8 cellular contexts compared by ENCODE assay signal in genomic region chr9:126804696-126805545, GRCh38. TPM values are rescaled to one million over a fixed set of nuclear protein-coding genes. Genes with fewer than 3 reads are reported as not detected.
DNase-seq lines count a peak whose midpoint lies in the region; ATAC-seq, FAIRE-seq and TF ChIP-seq lines count a peak whose summit lies in the region.

A gene with protein sequence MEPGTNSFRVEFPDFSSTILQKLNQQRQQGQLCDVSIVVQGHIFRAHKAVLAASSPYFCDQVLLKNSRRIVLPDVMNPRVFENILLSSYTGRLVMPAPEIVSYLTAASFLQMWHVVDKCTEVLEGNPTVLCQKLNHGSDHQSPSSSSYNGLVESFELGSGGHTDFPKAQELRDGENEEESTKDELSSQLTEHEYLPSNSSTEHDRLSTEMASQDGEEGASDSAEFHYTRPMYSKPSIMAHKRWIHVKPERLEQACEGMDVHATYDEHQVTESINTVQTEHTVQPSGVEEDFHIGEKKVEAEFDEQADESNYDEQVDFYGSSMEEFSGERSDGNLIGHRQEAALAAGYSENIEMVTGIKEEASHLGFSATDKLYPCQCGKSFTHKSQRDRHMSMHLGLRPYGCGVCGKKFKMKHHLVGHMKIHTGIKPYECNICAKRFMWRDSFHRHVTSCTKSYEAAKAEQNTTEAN (plus strand): TSS chr9:126805040. CDS start chr9:126832510, 27,470 bp downstream.

- no peak for TF ChIP-seq CTCF in astrocyte of the cerebellum (IDR thresholded peaks at IDR 0.05; ENCODE audit: low read depth, low read length, missing control alignments)
- no peak for TF ChIP-seq CTCF in vagina (IDR thresholded peaks at IDR 0.05)

- peak in 1 of 2 donors; percentile 61 for TF ChIP-seq POLR2A in vagina (IDR thresholded peaks at IDR 0.05)

- H3K9ac ChIP-seq in rectal smooth muscle tissue (ENCODE audit: low read length), result peak within 1 kb of the TSS; percentile 77

- intact Hi-C loops in vagina (cut with DNase I), result no loop called here

- H3K27me3 ChIP-seq in rectal smooth muscle tissue (ENCODE audit: control insufficient read depth, insufficient read depth, low read length), result no peaks in the 10 kb centered on the region
- no peaks in the 10 kb centered on the region for H3K27me3 ChIP-seq in vagina

- ATAC-seq in HG02981 (IDR thresholded peaks at IDR 0.05; ENCODE audit: unreplicated experiment), result peak; percentile 68

- no peaks in the 10 kb centered on the region for H3K9me3 ChIP-seq in vagina

- in situ Hi-C loops in astrocyte of the cerebellum (cut with HindIII; ENCODE audit: low sequenced_read_pairs), result no loop called here

- H3K36me3 ChIP-seq in rectal smooth muscle tissue (ENCODE audit: control insufficient read depth, insufficient read depth, low read length) (no peaks in the 10 kb centered on the region), vagina (peaks cover 0 to 3% of the 10 kb centered on the region in 2 donors)

- peak; percentile 96 for FAIRE-seq in GM18507 (lab: Jason Lieb, UNC)

- H3K27ac ChIP-seq in rectal smooth muscle tissue (ENCODE audit: low read depth, low read length) (peak within 1 kb of the TSS; percentile 84), vagina (peak within 1 kb of the TSS; percentile 82)

- H3K4me1 ChIP-seq in rectal smooth muscle tissue (ENCODE audit: control insufficient read depth, insufficient read depth, low read length) (peaks cover 15% of the 10 kb centered on the region), vagina (peaks cover 29% of the 10 kb centered on the region)

- DNase-seq in GM18507 (ENCODE audit: extremely low spot score, insufficient read length, low read depth), result peak; percentile 97
- peak; percentile 54 for DNase-seq in NCI-H2081 treated with DMSO at 0.1 percent for 48 hours (lab: John Stamatoyannopoulos, UW)
- peak; percentile 88 for DNase-seq in T1000 (lab: John Stamatoyannopoulos, UW)
- peak; percentile 88 for DNase-seq in astrocyte of the cerebellum (ENCODE audit: low read depth)
- DNase-seq in hepatic stellate cell (ENCODE audit: low spot score), result peak; percentile 98
- no peak for DNase-seq in vagina (ENCODE audit: extremely low spot score in 2 of 2)

- peak within 1 kb of the TSS; percentile 85 for H3K4me3 ChIP-seq in astrocyte of the cerebellum (ENCODE audit: low read depth, low read length)
- H3K4me3 ChIP-seq in rectal smooth muscle tissue (ENCODE audit: low read length), result peak within 1 kb of the TSS; percentile 86
- peak within 1 kb of the TSS; percentile 84 to 95 for H3K4me3 ChIP-seq in vagina

RNA-seq across cellular contexts. Expression of the gene that starts here (rescaled TPM):
- 15.5 TPM for total RNA-seq in vagina

Comparison
In these comparisons a context has a peak if more than half of its experiments do, and no peak if none do; other contexts are left out.
1. DNase-seq: peak in GM18507 (single experiment), NCI-H2081 treated with DMSO at 0.1 percent for 48 hours (single experiment), T1000 (single experiment), astrocyte of the cerebellum (single experiment) and hepatic stellate cell (single experiment); none in vagina (0 of 2).
2. Peak in every context shown above with its lines, with median percentiles within 50 percentile points of each other: H3K4me3 ChIP-seq.